ENCODE assay signal across 8 cellular contexts in the genomic region with DNA sequence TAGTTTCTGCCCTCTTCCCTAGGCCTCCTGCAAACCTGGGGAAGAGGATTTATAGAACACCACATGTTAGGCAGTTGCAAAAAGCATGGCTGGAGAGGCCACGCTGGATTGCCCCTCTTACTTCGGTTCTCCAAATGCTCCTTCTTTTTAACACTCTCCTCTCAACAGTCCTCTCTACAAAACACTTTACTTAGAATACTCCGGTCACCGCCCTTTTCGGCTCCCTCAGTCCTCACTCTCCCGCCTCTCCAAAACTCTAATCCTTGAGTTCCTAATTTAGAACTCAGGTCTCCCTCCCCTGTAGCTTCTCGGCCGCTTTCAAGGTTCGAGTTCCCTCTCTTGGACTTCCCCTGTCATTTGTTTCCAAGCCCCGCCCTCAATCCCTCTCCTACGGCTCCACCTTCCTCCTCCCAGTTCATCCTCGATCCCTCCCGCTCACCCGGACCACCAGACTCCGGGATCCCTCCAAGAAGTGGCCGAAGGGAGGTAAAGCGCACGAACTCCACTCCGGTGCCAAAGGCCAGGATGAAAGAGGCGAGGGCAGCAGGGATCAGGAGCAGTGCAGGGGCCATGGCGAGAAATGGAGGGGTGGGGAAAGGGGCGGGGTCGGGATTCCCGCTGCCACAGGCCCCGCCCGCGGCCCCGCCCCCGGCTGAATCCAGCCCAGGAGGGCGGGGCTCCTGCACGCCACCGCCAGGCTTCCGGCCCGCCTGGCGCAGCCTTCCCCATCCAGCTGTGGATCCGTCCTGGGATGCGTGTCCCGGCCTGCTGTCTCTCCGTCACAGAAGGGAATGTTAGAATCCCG. TPM values are rescaled to one million over a fixed set of nuclear protein-coding genes. Genes with fewer than 3 reads are reported as not detected.
DNase-seq lines count a peak whose midpoint lies in the region; ATAC-seq and TF ChIP-seq lines count a peak whose summit lies in the region.

NRM (minus strand) TSS at position 582 of the 805 bp plus-strand sequence; CDS start at position 572, 10 bp downstream.

- BruUV-seq in PC-3 (replicated peaks; lab: Mats Ljungman, UMichigan) = no TSS peak

- ATAC-seq in GM18909 (IDR thresholded peaks at IDR 0.05; ENCODE audit: poor library complexity, unreplicated experiment) (peak; percentile 28), PC-3 (peak; percentile 39)

- peak within 1 kb of the TSS; percentile 91 for H2AFZ ChIP-seq in PC-3 (ENCODE audit: low read length)

- H3K27ac ChIP-seq in PC-3 (ENCODE audit: low read length) = peak within 1 kb of the TSS; percentile 47
- H3K27ac ChIP-seq in epithelial cell of prostate = peak within 1 kb of the TSS; percentile 98

- no peaks in the 10 kb centered on the region for H4K20me1 ChIP-seq in PC-3 (ENCODE audit: low read length)

- POLR2A ChIA-PET in PC-3 (lab: Charles Lee; ENCODE audit: unreplicated experiment) = interaction anchor here (0.6 to 1.0 kb wide), 3 partner anchors 26 to 53 kb away, joined by 5 to 16 read pairs (median 6); partner anchors contain the start of genes FLOT1 and MDC1

- H3K36me3 ChIP-seq in PC-3 (ENCODE audit: low read depth, low read length) = no peaks in the 10 kb centered on the region

- no peaks in the 10 kb centered on the region for H3K27me3 ChIP-seq in PC-3 (ENCODE audit: low read length)
- no peaks in the 10 kb centered on the region for H3K27me3 ChIP-seq in mononuclear cell (ENCODE audit: insufficient read depth, low read length)

- H3K79me2 ChIP-seq in PC-3 (ENCODE audit: low read length) = peaks cover 41% of the 10 kb centered on the region

- H3K4me1 ChIP-seq in PC-3 (ENCODE audit: insufficient read depth, low read length) = peaks cover 47% of the 10 kb centered on the region
- peaks cover 39% of the 10 kb centered on the region for H3K4me1 ChIP-seq in mononuclear cell (ENCODE audit: insufficient read depth, low read length)

- H3F3A ChIP-seq in PC-3 (ENCODE audit: low read length, unreplicated experiment) = no peaks in the 10 kb centered on the region

- H3K9me3 ChIP-seq in PC-3 (ENCODE audit: low read length) (no peaks in the 10 kb centered on the region), mononuclear cell (ENCODE audit: low read depth, low read length) (no peaks in the 10 kb centered on the region)

- no peaks in the 10 kb centered on the region for H3K9me2 ChIP-seq in PC-3 (replicated peaks; ENCODE audit: low read length)

- intact Hi-C loops in PC-3 (cut with micrococcal nuclease) = no loop called here

- CTCF ChIA-PET in PC-3 (lab: Charles Lee) = interaction anchor here (1.0 kb wide), 1 partner anchor 27 kb away, joined by 3 read pairs; the partner anchor contains the start of gene MDC1

- DNase-seq in A172 (ENCODE audit: low spot score) = peak; percentile 89
- DNase-seq in KG1 (lab: John Stamatoyannopoulos, UW) = peak; percentile 68
- DNase-seq in PC-3 = peak; percentile 88
- peak; percentile 78 for DNase-seq in activated T-cell treated with anti-CD3 and anti-CD28 coated beads, Interleukin-2, amount 50 U/mL, for 1 hour
- peak; percentile 50 for DNase-seq in epithelial cell of prostate (ENCODE audit: low read depth, low spot score)
- peak; percentile 69 for DNase-seq in stimulated activated CD8-positive, alpha-beta memory T cell treated with anti-CD3 and anti-CD28 coated beads, Interleukin-4, amount 100 ng/mL, for 24 hours (ENCODE audit: low read depth)

- TF ChIP-seq CTCF in PC-3 (conservative IDR thresholded peaks at IDR 0.05; ENCODE audit: low read depth, low read length) = no peak

- H3K4me2 ChIP-seq in PC-3 (ENCODE audit: low read length) = peak within 1 kb of the TSS; percentile 90

- H3K9ac ChIP-seq in PC-3 (ENCODE audit: low read length) = peak within 1 kb of the TSS; percentile 74

- H3K4me3 ChIP-seq in PC-3 (ENCODE audit: low read length) (peak within 1 kb of the TSS; percentile 81), mononuclear cell (ENCODE audit: low read length) (peak within 1 kb of the TSS; percentile 68)

RNA-seq across cellular contexts. Expression of gene NRM, which starts in this region (rescaled TPM):
- total RNA-seq in A172 (2014; rRNA removed; shearing (Covaris generic)) = 13.2 and 14.0 TPM in 2 replicates
- total RNA-seq in PC-3 (2014; rRNA removed) (8.5 and 14.8 TPM in 2 replicates), mononuclear cell (4.5 TPM)

Comparison
In these comparisons a context has a peak if more than half of its experiments do, and no peak if none do; other contexts are left out.
1. Peak in every context shown above with its lines: DNase-seq, ATAC-seq, H3K4me3 ChIP-seq and H3K27ac ChIP-seq.